In genomic region chr10:132614431-132615341, GRCh38 we compare ENCODE assay signal across 17 cellular contexts.
"Had no signal": no experiment of that assay in that cellular context is flagged by ENCODE, and none has a peak within 500 bp of the region (broad histone marks: within the 10 kb centered on the region; RNA-seq: fewer than 3 reads in every experiment).

No MANE protein-coding gene starts in this region.

- H3K4me3 ChIP-seq: cardiac muscle cell, prostate gland, skin epidermis, transverse colon had no signal

- H3K9me3 ChIP-seq: prostate gland had no signal

- DNase-seq: activated CD4-positive, alpha-beta T cell treated with anti-CD3 and anti-CD28 coated beads, Interleukin-2, amount 50 U/mL, for 1 hour; activated CD8-positive, alpha-beta memory T cell treated with anti-CD3 and anti-CD28 coated beads for 24 hours; activated naive CD4-positive, alpha-beta T cell treated with anti-CD3 and anti-CD28 coated beads, Interleukin-2, amount 50 U/mL, for 16 hours; left ventricle myocardium superior; mesenchymal stem cell; nucleus accumbens; stimulated activated CD4-positive, alpha-beta T cell treated with anti-CD3 and anti-CD28 coated beads, Interleukin-4, amount 100 ng/mL, for 24 hours; stimulated activated naive CD4-positive, alpha-beta T cell; T-helper 9 cell; transverse colon had no signal

- H3K27ac ChIP-seq: cardiac muscle cell, prostate gland, skin epidermis, transverse colon had no signal

- H3K4me3 Mint-ChIP-seq: nephron had no signal

- H3K27me3 Mint-ChIP-seq: T-cell had no signal

- ATAC-seq: activated CD4-positive, CD25-positive, alpha-beta regulatory T cell treated with anti-CD3 and anti-CD28 coated beads, Interleukin-2, amount 50 U/mL, for 24 hours; esophagus mucosa; left ventricle myocardium superior; T-cell had no signal

- H3K36me3 ChIP-seq: cardiac muscle cell, prostate gland, transverse colon had no signal

- H3K27me3 ChIP-seq: cardiac muscle cell, transverse colon had no signal

- H3K27ac Mint-ChIP-seq: T-cell had no signal
